1 cellular context compared by ENCODE assay signal in genomic region chr12:8018666-8019581, GRCh38.
A peak's percentile ranks its signal among the peaks of the same experiment; 100 is the strongest.
TF ChIP-seq lines count a peak whose summit lies in the region.

No MANE protein-coding gene starts in this region.

TF ChIP-seq in WTC11, 78 proteins besides CTCF, POLR2A, EP300 and RAD21 (continued from another document):
- no peak for TF ChIP-seq ZNF532 (CRISPR knock-in tag; IDR thresholded peaks at IDR 0.05; ENCODE audit: borderline replicate concordance)
- no peak for TF ChIP-seq SMAD4 (CRISPR knock-in tag; IDR thresholded peaks at IDR 0.05)
- peak; percentile 23; the same call in 1 of the 2 replicates for TF ChIP-seq CREM (CRISPR knock-in tag; IDR thresholded peaks at IDR 0.05)
- 0 out of 2 replicates have a peak, but pooled peaks have one; percentile 27 for TF ChIP-seq E2F5 (CRISPR knock-in tag; IDR thresholded peaks at IDR 0.05)
- TF ChIP-seq ZBTB43 (CRISPR knock-in tag; IDR thresholded peaks at IDR 0.05) = no peak
- peak; percentile 62; the same call in 1 of the 2 replicates for TF ChIP-seq HMGXB4 (CRISPR knock-in tag; IDR thresholded peaks at IDR 0.05)
- 0 out of 2 replicates have a peak, but pooled peaks have one; percentile 24 for TF ChIP-seq ZNF281 (CRISPR knock-in tag; IDR thresholded peaks at IDR 0.05)
- TF ChIP-seq MYBL2 (CRISPR knock-in tag; IDR thresholded peaks at IDR 0.05) = peak; percentile 68; the same call in 1 of the 2 replicates
- TF ChIP-seq TP53 (CRISPR knock-in tag; IDR thresholded peaks at IDR 0.05) = peak; percentile 67; the same call in 1 of the 2 replicates
- peak; percentile 90 for TF ChIP-seq MAX (CRISPR knock-in tag; IDR thresholded peaks at IDR 0.05)
- TF ChIP-seq ARID4B (CRISPR knock-in tag; IDR thresholded peaks at IDR 0.05; ENCODE audit: borderline replicate concordance) = peak; percentile 89
